ENCODE assay signal across 19 cellular contexts in the genomic region with DNA sequence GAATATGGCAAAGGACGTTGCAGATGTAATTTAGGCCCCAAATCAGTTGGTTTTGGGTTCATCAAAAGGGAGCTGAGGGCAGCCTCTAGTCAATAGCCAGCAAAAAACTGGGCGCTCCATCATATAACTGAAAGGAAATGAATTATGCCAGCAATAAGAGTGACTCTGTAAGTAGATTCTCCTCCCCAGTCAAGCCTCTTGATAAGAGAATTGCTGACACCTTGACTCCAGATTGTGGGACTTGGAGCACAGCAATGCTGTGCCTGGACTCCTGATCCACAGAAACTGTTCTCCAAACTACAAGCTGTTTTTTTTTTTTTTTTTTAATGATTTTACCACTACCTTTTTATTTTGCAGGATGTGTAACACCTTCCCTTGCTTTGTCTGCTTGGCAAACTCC. TPM values are rescaled to one million over a fixed set of nuclear protein-coding genes. Genes with fewer than 3 reads are reported as not detected.
DNase-seq lines count a peak whose midpoint lies in the region; ATAC-seq and TF ChIP-seq lines count a peak whose summit lies in the region.
"Had no signal": no experiment of that assay in that cellular context is flagged by ENCODE, and none has a peak within 500 bp of the region (broad histone marks: within the 10 kb centered on the region; RNA-seq: fewer than 3 reads in every experiment).

No MANE protein-coding gene starts in this region.

- in situ Hi-C loops in gastrocnemius medialis (cut with MboI; ENCODE audit: low sequenced_read_pairs in 4 of 4), result no loop called here

- no peak for DNase-seq in activated T-cell treated with anti-CD3 and anti-CD28 coated beads, Interleukin-2, amount 50 U/mL, for 72 hours
- no peak for DNase-seq in activated T-cell treated with anti-CD3 and anti-CD28 coated beads, Interleukin-2, amount 50 U/mL, for 24 hours
- DNase-seq in heart right ventricle, result no peak
- DNase-seq in right atrium auricular region (ENCODE audit: low spot score), result no peak
- DNase-seq in gastrocnemius medialis, result no peak
- DNase-seq in Ammon's horn (ENCODE audit: low spot score), result no peak
- DNase-seq in activated CD4-positive, alpha-beta memory T cell treated with anti-CD3 and anti-CD28 coated beads for 36 hours, result no peak
- no peak for DNase-seq in cerebellar cortex (ENCODE audit: low spot score)
- DNase-seq: AML-193; CD4-positive, alpha-beta memory T cell; DMS153; DMS79 treated with DMSO at 0.1 percent for 48 hours; GF-D8; HCEC 1CT had no signal

- no peak for TF ChIP-seq POLR2A in gastrocnemius medialis (IDR thresholded peaks at IDR 0.05)

- H3K9me3 ChIP-seq in heart right ventricle, result no peaks in the 10 kb centered on the region
- no peaks in the 10 kb centered on the region for H3K9me3 ChIP-seq in right atrium auricular region
- H3K9me3 ChIP-seq in gastrocnemius medialis, result no peaks in the 10 kb centered on the region
- H3K9me3 ChIP-seq: A549, BLaER1 had no signal

- CTCF ChIA-PET in activated CD4-positive, alpha-beta memory T cell treated with anti-CD3 and anti-CD28 coated beads for 36 hours (lab: Charles Lee), result no interaction called here

- H3K27me3 ChIP-seq in heart right ventricle (no peaks in the 10 kb centered on the region), right atrium auricular region (no peaks in the 10 kb centered on the region), gastrocnemius medialis (no peaks in the 10 kb centered on the region)
- H3K27me3 ChIP-seq: BLaER1 had no signal

- peaks cover 0 to 4% of the 10 kb centered on the region in 2 donors for H3K36me3 Mint-ChIP-seq in activated T-cell treated with anti-CD3 and anti-CD28 coated beads, Interleukin-2, amount 50 U/mL, for 72 hours (ENCODE audit: insufficient read depth in 2 of 2)
- peaks cover 56% of the 10 kb centered on the region for H3K36me3 Mint-ChIP-seq in activated T-cell treated with anti-CD3 and anti-CD28 coated beads, Interleukin-2, amount 50 U/mL, for 24 hours (ENCODE audit: low read depth)
- peaks cover 12% of the 10 kb centered on the region for H3K36me3 Mint-ChIP-seq in activated CD4-positive, alpha-beta memory T cell treated with anti-CD3 and anti-CD28 coated beads for 36 hours

- H3K4me3 ChIP-seq in heart right ventricle (no peak overlapping the region), right atrium auricular region (no peak overlapping the region), gastrocnemius medialis (no peak overlapping the region)
- H3K4me3 ChIP-seq: A549, BLaER1, GM23338 had no signal

- no peak overlapping the region for H3K4me3 Mint-ChIP-seq in activated T-cell treated with anti-CD3 and anti-CD28 coated beads, Interleukin-2, amount 50 U/mL, for 72 hours
- H3K4me3 Mint-ChIP-seq in activated T-cell treated with anti-CD3 and anti-CD28 coated beads, Interleukin-2, amount 50 U/mL, for 24 hours, result no peak overlapping the region
- no peak overlapping the region for H3K4me3 Mint-ChIP-seq in activated CD4-positive, alpha-beta memory T cell treated with anti-CD3 and anti-CD28 coated beads for 36 hours
- H3K4me3 Mint-ChIP-seq: CD14-positive monocyte; CD4-positive, alpha-beta memory T cell; GM23338 had no signal

- intact Hi-C loops in heart right ventricle (cut with DNase I) (loop anchor here in 1 of 10 donors (2.0 kb wide), 1 partner anchor 20 kb away; no protein-coding TSS in a partner anchor), gastrocnemius medialis (cut with DNase I; ENCODE audit: low total_unique reads) (no loop called here)
- intact Hi-C loops in activated CD4-positive, alpha-beta memory T cell treated with anti-CD3 and anti-CD28 coated beads for 36 hours (cut with micrococcal nuclease), result no loop called here

- WGBS in heart right ventricle, 2 donors, result 85 to 86% methylated on average over 2 of the region's 2 CpGs

- TF ChIP-seq CTCF in heart right ventricle (IDR thresholded peaks at IDR 0.05) (no peak), right atrium auricular region (IDR thresholded peaks at IDR 0.05) (no peak), gastrocnemius medialis (IDR thresholded peaks at IDR 0.05 in 4 of 5, conservative IDR thresholded peaks at IDR 0.05 in 1 of 5) (no peak)

- no peak for ATAC-seq in activated T-cell treated with anti-CD3 and anti-CD28 coated beads, Interleukin-2, amount 50 U/mL, for 72 hours (replicated peaks in 1 of 2)
- ATAC-seq in heart right ventricle, result peak in 3 of 8 donors; percentile 37 to 58 (median 37)
- no peak for ATAC-seq in gastrocnemius medialis
- ATAC-seq: A549, GM23338 had no signal

- H3K27ac ChIP-seq in heart right ventricle (peak overlapping the region in 6 of 10 donors; percentile 2 to 54 (median 26)), right atrium auricular region (peak overlapping the region; percentile 2 to 69), gastrocnemius medialis (peak overlapping the region; percentile 50 to 61 (median 52))
- H3K27ac ChIP-seq: 22Rv1, A549, BLaER1 had no signal

- POLR2A ChIA-PET in activated CD4-positive, alpha-beta memory T cell treated with anti-CD3 and anti-CD28 coated beads for 36 hours (lab: Charles Lee), result no interaction called here

- peaks cover 0 to 18% (median 0%) of the 10 kb centered on the region in 9 donors for H3K4me1 ChIP-seq in heart right ventricle
- H3K4me1 ChIP-seq in right atrium auricular region, result peaks cover 0 to 10% of the 10 kb centered on the region in 2 donors
- H3K4me1 ChIP-seq in gastrocnemius medialis, result peaks cover 11 to 15% of the 10 kb centered on the region in 2 donors
- H3K4me1 ChIP-seq: A549, BLaER1 had no signal

- no peaks in the 10 kb centered on the region for H3K4me1 Mint-ChIP-seq in activated T-cell treated with anti-CD3 and anti-CD28 coated beads, Interleukin-2, amount 50 U/mL, for 72 hours (ENCODE audit: low read depth)
- no peaks in the 10 kb centered on the region for H3K4me1 Mint-ChIP-seq in activated T-cell treated with anti-CD3 and anti-CD28 coated beads, Interleukin-2, amount 50 U/mL, for 24 hours (ENCODE audit: low read depth)
- H3K4me1 Mint-ChIP-seq in activated CD4-positive, alpha-beta memory T cell treated with anti-CD3 and anti-CD28 coated beads for 36 hours (ENCODE audit: low read depth), result no peaks in the 10 kb centered on the region
- H3K4me1 Mint-ChIP-seq: CD14-positive monocyte, GM23338 had no signal

- H3K9me3 Mint-ChIP-seq in activated T-cell treated with anti-CD3 and anti-CD28 coated beads, Interleukin-2, amount 50 U/mL, for 72 hours, result no peaks in the 10 kb centered on the region
- H3K9me3 Mint-ChIP-seq in activated T-cell treated with anti-CD3 and anti-CD28 coated beads, Interleukin-2, amount 50 U/mL, for 24 hours, result no peaks in the 10 kb centered on the region
- no peaks in the 10 kb centered on the region for H3K9me3 Mint-ChIP-seq in activated CD4-positive, alpha-beta memory T cell treated with anti-CD3 and anti-CD28 coated beads for 36 hours
- H3K9me3 Mint-ChIP-seq: CD4-positive, alpha-beta memory T cell; GM23338 had no signal

- H3K36me3 ChIP-seq in heart right ventricle (peaks cover 0 to 72% (median 16%) of the 10 kb centered on the region in 9 donors), right atrium auricular region (peaks cover 11% of the 10 kb centered on the region), gastrocnemius medialis (no peaks in the 10 kb centered on the region)

- H3K27ac Mint-ChIP-seq in activated T-cell treated with anti-CD3 and anti-CD28 coated beads, Interleukin-2, amount 50 U/mL, for 72 hours, result peak overlapping the region; percentile 10
- no peak overlapping the region for H3K27ac Mint-ChIP-seq in activated T-cell treated with anti-CD3 and anti-CD28 coated beads, Interleukin-2, amount 50 U/mL, for 24 hours
- H3K27ac Mint-ChIP-seq in activated CD4-positive, alpha-beta memory T cell treated with anti-CD3 and anti-CD28 coated beads for 36 hours, result no peak overlapping the region
- H3K27ac Mint-ChIP-seq: CD14-positive monocyte, GM23338 had no signal

- no peaks in the 10 kb centered on the region for H3K27me3 Mint-ChIP-seq in activated T-cell treated with anti-CD3 and anti-CD28 coated beads, Interleukin-2, amount 50 U/mL, for 72 hours (ENCODE audit: low read depth)
- H3K27me3 Mint-ChIP-seq in activated T-cell treated with anti-CD3 and anti-CD28 coated beads, Interleukin-2, amount 50 U/mL, for 24 hours, result no peaks in the 10 kb centered on the region
- no peaks in the 10 kb centered on the region for H3K27me3 Mint-ChIP-seq in activated CD4-positive, alpha-beta memory T cell treated with anti-CD3 and anti-CD28 coated beads for 36 hours
- H3K27me3 Mint-ChIP-seq: CD4-positive, alpha-beta memory T cell had no signal

RNA-seq across cellular contexts. Expression of gene ZFAND4, which starts 25.5 kb away (rescaled TPM):
- 10 to 100 TPM; 11.9 to 13.4 TPM for total RNA-seq in activated T-cell treated with anti-CD3 and anti-CD28 coated beads, Interleukin-2, amount 50 U/mL, for 72 hours
- total RNA-seq in heart right ventricle, result 10 to 100 TPM in 8 of 10 donors, 1 to 10 TPM in 2; 9.5 to 12.5 (median 10.5) TPM
- polyA plus RNA-seq in heart right ventricle, result 1 to 10 TPM; 3.2 to 6.9 TPM
- total RNA-seq in right atrium auricular region, result 10 to 100 TPM; 10.3 to 17.4 TPM
- 10 to 100 TPM in 2 of 4 donors, 1 to 10 TPM in 2; 6.4 to 15.0 (median 12.3) TPM for total RNA-seq in gastrocnemius medialis
- total RNA-seq in activated CD4-positive, alpha-beta memory T cell treated with anti-CD3 and anti-CD28 coated beads for 36 hours, result 10 to 100 TPM in 1 of 2 experiments, 1 to 10 TPM in 1; 9.6 to 11.9 TPM
